Comparison of ENCODE assay signal across 32 cellular contexts in the genomic region with DNA sequence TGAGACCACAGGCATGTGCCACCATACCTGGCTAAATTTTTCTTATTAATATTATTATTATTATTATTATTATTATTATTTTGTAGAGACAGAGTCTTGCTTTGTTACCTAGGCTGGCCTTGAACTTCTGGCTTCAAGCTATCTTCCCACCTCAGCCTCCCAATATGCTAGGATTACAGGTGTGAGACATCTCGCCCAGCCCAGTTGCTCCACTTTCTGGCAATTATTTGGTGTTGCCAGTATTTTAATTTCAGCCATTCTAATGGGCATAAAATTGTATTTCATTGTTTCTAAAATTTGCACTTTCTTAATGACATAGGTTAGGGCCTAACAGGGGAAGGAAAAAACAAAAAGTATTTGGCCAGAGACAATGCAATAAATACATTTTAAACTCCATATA.
"Had no signal": no experiment of that assay in that cellular context is flagged by ENCODE, and none has a peak within 500 bp of the region (broad histone marks: within the 10 kb centered on the region; RNA-seq: fewer than 3 reads in every experiment).

No MANE protein-coding gene starts in this region.

- H3K4me1 Mint-ChIP-seq: activated B cell treated with CpG ODN at 0.5 μM for 24 hours; activated CD8-positive, alpha-beta memory T cell treated with anti-CD3 and anti-CD28 coated beads, Interleukin-2, amount 10 ng/mL, durations not matched to agents 7 days and 5 days; activated naive CD4-positive, alpha-beta T cell treated with anti-CD3 and anti-CD28 coated beads, Interleukin-2, amount 50 U/mL, for 24 hours; activated naive CD8-positive, alpha-beta T cell treated with anti-CD3 and anti-CD28 coated beads for 36 hours; activated naive CD8-positive, alpha-beta T cell treated with anti-CD3 and anti-CD28 coated beads, Interleukin-2, amount 50 U/mL, for 24 hours; T-helper 17 cell had no signal

- H3K4me3 Mint-ChIP-seq: activated B cell treated with CpG ODN at 0.5 μM for 24 hours; activated CD4-positive, alpha-beta memory T cell treated with anti-CD3 and anti-CD28 coated beads for 36 hours; activated CD8-positive, alpha-beta memory T cell treated with anti-CD3 and anti-CD28 coated beads, Interleukin-2, amount 10 ng/mL, durations not matched to agents 7 days and 5 days; activated CD8-positive, alpha-beta T cell treated with anti-CD3 and anti-CD28 coated beads, Interleukin-2, amount 10 ng/mL, durations not matched to agents 7 days and 5 days; activated naive CD4-positive, alpha-beta T cell treated with anti-CD3 and anti-CD28 coated beads for 36 hours; activated naive CD4-positive, alpha-beta T cell treated with anti-CD3 and anti-CD28 coated beads, Interleukin-2, amount 50 U/mL, for 24 hours; activated naive CD8-positive, alpha-beta T cell treated with anti-CD3 and anti-CD28 coated beads for 36 hours; activated naive CD8-positive, alpha-beta T cell treated with anti-CD3 and anti-CD28 coated beads, Interleukin-2, amount 50 U/mL, for 24 hours; activated T-helper 1 cell treated with anti-CD3 and anti-CD28 coated beads, Interleukin-12 subunit alpha, Interleukin-12 subunit beta, Interleukin-2, Interleukin-4 antibody, amounts not matched to agents 30 ng/mL and 10 ng/mL and 1 ng/mL, durations not matched to agents 14 hours and 24 hours and 36 hours; T-helper 17 cell; T-helper 2 cell treated with Interferon-gamma antibody and Interleukin-4, amounts not matched to agents 5 μg/mL and 100 μg/mL, for 36 hours had no signal

- H3K36me3 ChIP-seq: adrenal gland, esophagus squamous epithelium, gastroesophageal sphincter, heart right ventricle, WERI-Rb-1 had no signal

- H3K4me3 ChIP-seq: adrenal gland, body of pancreas, esophagus squamous epithelium, gastroesophageal sphincter, heart right ventricle had no signal

- ATAC-seq: activated CD4-positive, CD25-positive, alpha-beta regulatory T cell treated with anti-CD3 and anti-CD28 coated beads, Interleukin-2, amount 50 U/mL, for 24 hours; activated CD8-positive, alpha-beta memory T cell treated with anti-CD3 and anti-CD28 coated beads, Interleukin-2, amount 10 ng/mL, durations not matched to agents 7 days and 5 days; activated CD8-positive, alpha-beta T cell treated with anti-CD3 and anti-CD28 coated beads, Interleukin-2, amount 10 ng/mL, durations not matched to agents 7 days and 5 days; activated naive CD8-positive, alpha-beta T cell treated with anti-CD3 and anti-CD28 coated beads, Interleukin-2, amount 50 U/mL, for 24 hours; body of pancreas; gastroesophageal sphincter; heart right ventricle; T-helper 17 cell had no signal

- H3K9me3 Mint-ChIP-seq: activated B cell treated with CpG ODN at 0.5 μM for 24 hours; activated CD4-positive, alpha-beta memory T cell treated with anti-CD3 and anti-CD28 coated beads for 36 hours; activated naive CD4-positive, alpha-beta T cell treated with anti-CD3 and anti-CD28 coated beads for 36 hours; activated naive CD8-positive, alpha-beta T cell treated with anti-CD3 and anti-CD28 coated beads for 36 hours; activated naive CD8-positive, alpha-beta T cell treated with anti-CD3 and anti-CD28 coated beads, Interleukin-2, amount 50 U/mL, for 24 hours; activated T-helper 1 cell treated with anti-CD3 and anti-CD28 coated beads, Interleukin-12 subunit alpha, Interleukin-12 subunit beta, Interleukin-2, Interleukin-4 antibody, amounts not matched to agents 30 ng/mL and 10 ng/mL and 1 ng/mL, durations not matched to agents 14 hours and 24 hours and 36 hours; activated T-helper 2 cell treated with anti-CD3 and anti-CD28 coated beads, Interferon-gamma antibody, Interleukin-2, Interleukin-4, amounts not matched to agents 10 μg/mL and 5 μg/mL and 100 μg/mL, durations not matched to agents 14 hours and 24 hours and 36 hours; T-helper 2 cell treated with Interferon-gamma antibody and Interleukin-4, amounts not matched to agents 5 μg/mL and 100 μg/mL, for 36 hours had no signal

- H3K27me3 Mint-ChIP-seq: activated B cell treated with CpG ODN at 0.5 μM for 24 hours; activated CD4-positive, alpha-beta memory T cell treated with anti-CD3 and anti-CD28 coated beads for 36 hours; activated CD8-positive, alpha-beta memory T cell treated with anti-CD3 and anti-CD28 coated beads, Interleukin-2, amount 10 ng/mL, durations not matched to agents 7 days and 5 days; activated naive CD4-positive, alpha-beta T cell treated with anti-CD3 and anti-CD28 coated beads, Interleukin-2, amount 50 U/mL, for 24 hours; activated naive CD8-positive, alpha-beta T cell treated with anti-CD3 and anti-CD28 coated beads for 36 hours; activated naive CD8-positive, alpha-beta T cell treated with anti-CD3 and anti-CD28 coated beads, Interleukin-2, amount 50 U/mL, for 24 hours; T-helper 17 cell had no signal

- H3K4me1 ChIP-seq: adrenal gland, body of pancreas, esophagus squamous epithelium, gastroesophageal sphincter, heart right ventricle had no signal

- H3K36me3 Mint-ChIP-seq: activated CD4-positive, alpha-beta memory T cell treated with anti-CD3 and anti-CD28 coated beads for 36 hours; activated CD8-positive, alpha-beta memory T cell treated with anti-CD3 and anti-CD28 coated beads, Interleukin-2, amount 10 ng/mL, durations not matched to agents 7 days and 5 days; activated naive CD4-positive, alpha-beta T cell treated with anti-CD3 and anti-CD28 coated beads, Interleukin-2, amount 50 U/mL, for 24 hours; activated naive CD8-positive, alpha-beta T cell treated with anti-CD3 and anti-CD28 coated beads for 36 hours had no signal

- H3K9me3 ChIP-seq: adrenal gland, body of pancreas, esophagus squamous epithelium, gastroesophageal sphincter, heart right ventricle had no signal

- H3K27ac Mint-ChIP-seq: activated B cell treated with CpG ODN at 0.5 μM for 24 hours; activated CD4-positive, alpha-beta memory T cell treated with anti-CD3 and anti-CD28 coated beads for 36 hours; activated CD8-positive, alpha-beta memory T cell treated with anti-CD3 and anti-CD28 coated beads, Interleukin-2, amount 10 ng/mL, durations not matched to agents 7 days and 5 days; activated CD8-positive, alpha-beta T cell treated with anti-CD3 and anti-CD28 coated beads, Interleukin-2, amount 10 ng/mL, durations not matched to agents 7 days and 5 days; activated naive CD4-positive, alpha-beta T cell treated with anti-CD3 and anti-CD28 coated beads for 36 hours; activated naive CD4-positive, alpha-beta T cell treated with anti-CD3 and anti-CD28 coated beads, Interleukin-2, amount 50 U/mL, for 24 hours; activated naive CD8-positive, alpha-beta T cell treated with anti-CD3 and anti-CD28 coated beads for 36 hours; activated naive CD8-positive, alpha-beta T cell treated with anti-CD3 and anti-CD28 coated beads, Interleukin-2, amount 50 U/mL, for 24 hours; activated T-helper 1 cell treated with anti-CD3 and anti-CD28 coated beads, Interleukin-12 subunit alpha, Interleukin-12 subunit beta, Interleukin-2, Interleukin-4 antibody, amounts not matched to agents 30 ng/mL and 10 ng/mL and 1 ng/mL, durations not matched to agents 14 hours and 24 hours and 36 hours; activated T-helper 2 cell treated with anti-CD3 and anti-CD28 coated beads, Interferon-gamma antibody, Interleukin-2, Interleukin-4, amounts not matched to agents 10 μg/mL and 5 μg/mL and 100 μg/mL, durations not matched to agents 14 hours and 24 hours and 36 hours; T-helper 17 cell; T-helper 2 cell treated with Interferon-gamma antibody and Interleukin-4, amounts not matched to agents 5 μg/mL and 100 μg/mL, for 36 hours had no signal

- H3K27ac ChIP-seq: adrenal gland, body of pancreas, epithelial cell of prostate, esophagus squamous epithelium, gastroesophageal sphincter, heart right ventricle, WERI-Rb-1 had no signal

- DNase-seq: activated B cell treated with CpG ODN at 0.5 μM for 24 hours; activated CD4-positive, alpha-beta memory T cell treated with anti-CD3 and anti-CD28 coated beads for 36 hours; activated CD4-positive, alpha-beta T cell treated with anti-CD3 and anti-CD28 coated beads for 48 hours; activated CD8-positive, alpha-beta memory T cell treated with anti-CD3 and anti-CD28 coated beads, Interleukin-2, amount 10 ng/mL, durations not matched to agents 7 days and 5 days; activated CD8-positive, alpha-beta memory T cell treated with anti-CD3 and anti-CD28 coated beads, Interleukin-2, amount 50 U/mL, for 4 hours; activated CD8-positive, alpha-beta T cell treated with anti-CD3 and anti-CD28 coated beads, Interleukin-2, amount 10 ng/mL, durations not matched to agents 7 days and 5 days; activated effector memory CD4-positive, alpha-beta T cell treated with anti-CD3 and anti-CD28 coated beads, Interleukin-2, amount 50 U/mL, for 16 hours; activated naive CD4-positive, alpha-beta T cell treated with anti-CD3 and anti-CD28 coated beads for 36 hours; activated naive CD8-positive, alpha-beta T cell treated with anti-CD3 and anti-CD28 coated beads for 36 hours; activated naive CD8-positive, alpha-beta T cell treated with anti-CD3 and anti-CD28 coated beads, Interleukin-2, amount 50 U/mL, for 24 hours; activated T-cell treated with anti-CD3 and anti-CD28 coated beads, Interleukin-2, amount 50 U/mL, for 1 hour; activated T-cell treated with anti-CD3 and anti-CD28 coated beads, Interleukin-2, amount 50 U/mL, for 48 hours; adrenal gland; amygdala; aorta; body of pancreas; caudate nucleus; cortex of kidney; effector CD8-positive, alpha-beta T cell; esophagus squamous epithelium; foreskin melanocyte; heart right ventricle; T-helper 17 cell; T1000; WERI-Rb-1 had no signal
